1 cellular context compared by ENCODE assay signal in the genomic region with DNA sequence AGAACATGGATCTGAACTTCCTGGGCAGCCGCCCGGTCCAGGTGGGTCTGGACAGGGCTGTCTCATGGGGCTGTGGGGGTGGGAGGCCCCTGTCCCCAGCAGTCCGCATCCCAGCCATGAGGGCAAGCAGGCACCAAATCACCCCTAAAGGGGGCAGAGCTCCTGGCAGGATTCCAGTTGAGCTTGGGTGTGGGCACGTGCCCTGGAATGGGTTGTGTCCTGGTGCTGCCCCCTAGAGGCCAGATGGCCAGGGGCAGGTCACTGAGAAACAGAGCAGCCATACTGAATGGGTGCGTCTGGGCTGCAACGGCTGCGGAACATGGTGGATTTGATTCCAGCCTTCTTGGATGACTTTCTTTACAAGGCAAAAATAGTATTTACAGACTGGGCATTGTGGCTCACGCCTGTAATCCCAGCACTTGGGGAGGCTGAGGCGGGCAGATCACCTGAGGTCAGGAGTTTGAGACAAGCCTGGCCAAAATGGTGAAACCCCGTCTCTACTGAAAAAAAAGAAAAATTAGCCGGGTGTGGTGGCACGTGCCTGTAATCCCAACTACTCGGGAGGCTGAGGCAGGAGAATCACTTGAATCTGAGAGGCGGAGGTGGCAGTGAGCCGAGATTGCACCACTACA.
TF ChIP-seq lines count a peak whose summit lies in the region.

No MANE protein-coding gene starts in this region.

TF ChIP-seq in HepG2, 621 proteins besides CTCF, POLR2A, EP300 and RAD21 (continued from another document):
- TF ChIP-seq PRDM10 (CRISPR knock-in tag; IDR thresholded peaks at IDR 0.05; ENCODE audit: low read depth) = peak; percentile 50; the same call in 1 of the 2 replicates
- TF ChIP-seq, protein P1, sequence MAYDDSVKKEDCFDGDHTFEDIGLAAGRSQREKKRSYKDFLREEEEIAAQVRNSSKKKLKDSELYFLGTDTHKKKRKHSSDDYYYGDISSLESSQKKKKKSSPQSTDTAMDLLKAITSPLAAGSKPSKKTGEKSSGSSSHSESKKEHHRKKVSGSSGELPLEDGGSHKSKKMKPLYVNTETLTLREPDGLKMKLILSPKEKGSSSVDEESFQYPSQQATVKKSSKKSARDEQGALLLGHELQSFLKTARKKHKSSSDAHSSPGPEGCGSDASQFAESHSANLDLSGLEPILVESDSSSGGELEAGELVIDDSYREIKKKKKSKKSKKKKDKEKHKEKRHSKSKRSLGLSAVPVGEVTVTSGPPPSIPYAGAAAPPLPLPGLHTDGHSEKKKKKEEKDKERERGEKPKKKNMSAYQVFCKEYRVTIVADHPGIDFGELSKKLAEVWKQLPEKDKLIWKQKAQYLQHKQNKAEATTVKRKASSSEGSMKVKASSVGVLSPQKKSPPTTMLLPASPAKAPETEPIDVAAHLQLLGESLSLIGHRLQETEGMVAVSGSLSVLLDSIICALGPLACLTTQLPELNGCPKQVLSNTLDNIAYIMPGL (CRISPR knock-in tag; IDR thresholded peaks at IDR 0.05; ENCODE audit: borderline replicate concordance in 1 of 2, low read depth in 1 of 2) = peak in 1 of 2 experiments; percentile 81; a peak in 1 of 4 replicates
- TF ChIP-seq ZNF614 (CRISPR knock-in tag; IDR thresholded peaks at IDR 0.05; ENCODE audit: borderline replicate concordance) = peak; percentile 27; the same call in 1 of the 2 replicates
- TF ChIP-seq THAP11 (CRISPR knock-in tag; IDR thresholded peaks at IDR 0.05) = peak; percentile 62
